ENCODE assay signal across 8 cellular contexts in genomic region chr17:81142301-81143199, GRCh38. TPM values are rescaled to one million over a fixed set of nuclear protein-coding genes. Genes with fewer than 3 reads are reported as not detected.
DNase-seq lines count a peak whose midpoint lies in the region; ATAC-seq and TF ChIP-seq lines count a peak whose summit lies in the region.

No MANE protein-coding gene starts in this region.

- ATAC-seq in SK-N-SH treated with all-trans-retinoic acid at 6 μM for 48 hours (peak; percentile 98), HG02678 (IDR thresholded peaks at IDR 0.05; ENCODE audit: unreplicated experiment) (no peak), GM18861 (IDR thresholded peaks at IDR 0.05; ENCODE audit: unreplicated experiment) (no peak)

- H3K4me3 ChIP-seq in adipocyte (ENCODE audit: low read length), result no peak overlapping the region

- peaks cover 11% of the 10 kb centered on the region for H3K27me3 ChIP-seq in adipocyte (replicated peaks; ENCODE audit: control insufficient read depth, insufficient read depth, low read length)

- H3K36me3 ChIP-seq in adipocyte (ENCODE audit: control insufficient read depth, insufficient read depth, low read length, severe bottlenecking), result no peaks in the 10 kb centered on the region

- DNase-seq in Daoy (ENCODE audit: low read depth) (peak; percentile 79), NAMALWA (ENCODE audit: low spot score) (peak; percentile 77), adipocyte (ENCODE audit: low read depth) (peak; percentile 85), cardiac septum (ENCODE audit: low spot score) (peak; percentile 87), pulmonary artery endothelial cell (ENCODE audit: low read depth, low spot score) (peak; percentile 27)

- intact Hi-C loops in cardiac septum (cut with DNase I), result loop anchor here (2.0 to 5.0 kb wide), 2 partner anchors 60 to 96 kb away; partner anchors contain the start of genes NDUFAF8 and TEPSIN

- H3K4me1 ChIP-seq in adipocyte (ENCODE audit: control insufficient read depth, insufficient read depth, low read length), result no peaks in the 10 kb centered on the region

- H3K9ac ChIP-seq in adipocyte (ENCODE audit: low read length), result no peak overlapping the region

- no peaks in the 10 kb centered on the region for H3K9me3 ChIP-seq in adipocyte (ENCODE audit: control insufficient read depth, low read length)

TF ChIP-seq in SK-N-SH treated with all-trans-retinoic acid at 6 μM for 48 hours, 23 proteins besides CTCF, POLR2A, EP300 and RAD21:
- no peak for TF ChIP-seq CSRNP3 (CRISPR knock-in tag; IDR thresholded peaks at IDR 0.05)
- TF ChIP-seq ZFP3 (CRISPR knock-in tag; IDR thresholded peaks at IDR 0.05), result no peak
- TF ChIP-seq TSHZ2 (CRISPR knock-in tag; IDR thresholded peaks at IDR 0.05), result no peak
- no peak for TF ChIP-seq CSDC2 (CRISPR knock-in tag; IDR thresholded peaks at IDR 0.05)
- TF ChIP-seq TOX (CRISPR knock-in tag; IDR thresholded peaks at IDR 0.05; ENCODE audit: borderline replicate concordance), result no peak
- TF ChIP-seq ZNF8 (CRISPR knock-in tag; IDR thresholded peaks at IDR 0.05), result no peak
- no peak for TF ChIP-seq OSR1 (CRISPR knock-in tag; IDR thresholded peaks at IDR 0.05)
- no peak for TF ChIP-seq ISL1 (CRISPR knock-in tag; IDR thresholded peaks at IDR 0.05)

RNA-seq across cellular contexts. Expression of gene PVALEF, which starts 22.8 kb away (rescaled TPM):
- not detected in 2 replicates for total RNA-seq in Daoy (2014; rRNA removed; shearing (Covaris generic))
- total RNA-seq in cardiac septum (not detected), pulmonary artery endothelial cell (not detected in 2 replicates)

RNA-seq across cellular contexts. Expression of gene AATK, which starts 23.5 kb away (rescaled TPM):
- total RNA-seq in Daoy (2014; rRNA removed; shearing (Covaris generic)), result 0.09 and 0.17 TPM in 2 replicates
- total RNA-seq in cardiac septum (9.3 TPM), pulmonary artery endothelial cell (2.1 and 3.0 TPM in 2 replicates)

Comparison
In these comparisons a context has a peak if more than half of its experiments do, and no peak if none do; other contexts are left out.
1. DNase-seq: peak in every context shown above with its lines; median percentile 87 in cardiac septum; 85 in adipocyte; 79 in Daoy; 77 in NAMALWA; 27 in pulmonary artery endothelial cell.